8 cellular contexts compared by ENCODE assay signal in the genomic region with DNA sequence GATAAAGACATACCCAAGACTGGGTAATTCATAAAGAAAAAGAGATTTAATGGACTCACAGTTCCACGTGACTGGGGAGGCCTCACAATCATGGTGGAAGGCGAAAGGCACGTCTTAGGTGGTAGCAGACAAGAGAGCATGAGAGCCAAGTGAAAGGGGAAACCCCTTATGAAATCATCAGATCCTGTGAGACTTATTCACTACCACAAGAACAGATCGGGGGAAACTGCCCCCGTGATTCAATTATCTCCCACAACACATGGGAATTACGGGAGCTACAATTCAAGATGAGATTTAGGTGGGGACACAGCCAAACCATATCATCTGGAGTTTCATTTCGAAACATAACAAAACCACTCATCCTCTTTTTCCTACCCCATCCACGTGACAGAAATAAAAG.
DNase-seq lines count a peak whose midpoint lies in the region; ATAC-seq and TF ChIP-seq lines count a peak whose summit lies in the region.
"Not testable (repeated sequence)": the region's sequence is repeated elsewhere in the genome, so short reads cannot be mapped to it uniquely, and the experiment has no call there.

No MANE protein-coding gene starts in this region.

- not testable (repeated sequence) for H3K4me3 Mint-ChIP-seq in activated CD4-positive, alpha-beta memory T cell treated with anti-CD3 and anti-CD28 coated beads for 36 hours; activated naive CD4-positive, alpha-beta T cell treated with anti-CD3 and anti-CD28 coated beads for 36 hours; MCF 10A (ENCODE audit: unreplicated experiment)

- in situ Hi-C loops in Caki2 (cut with HindIII; ENCODE audit: low pct_unique_long_range_greater_than_20kb, low sequenced_read_pairs), result not testable (repeated sequence)

- peaks cover 17% of the 10 kb centered on the region for H3K4me1 Mint-ChIP-seq in activated CD4-positive, alpha-beta memory T cell treated with anti-CD3 and anti-CD28 coated beads for 36 hours (ENCODE audit: low read depth)
- H3K4me1 Mint-ChIP-seq in activated naive CD4-positive, alpha-beta T cell treated with anti-CD3 and anti-CD28 coated beads for 36 hours (ENCODE audit: low read depth), result peaks cover 23% of the 10 kb centered on the region
- H3K4me1 Mint-ChIP-seq in MCF 10A (ENCODE audit: insufficient read depth, unreplicated experiment), result not testable (repeated sequence)

- not testable (repeated sequence) for TF ChIP-seq CTCF in MCF 10A (IDR thresholded peaks at IDR 0.05; ENCODE audit: unreplicated experiment)

- CTCF ChIA-PET in activated CD4-positive, alpha-beta memory T cell treated with anti-CD3 and anti-CD28 coated beads for 36 hours (lab: Charles Lee), result interaction anchor here (0.6 kb wide), 1 partner anchor 543 kb away, joined by 3 read pairs; no protein-coding TSS in a partner anchor
- CTCF ChIA-PET in activated naive CD4-positive, alpha-beta T cell treated with anti-CD3 and anti-CD28 coated beads for 36 hours (lab: Charles Lee); MCF 10A (lab: Yijun Ruan, JAX): not testable (repeated sequence)

- ATAC-seq in HG02798 (IDR thresholded peaks at IDR 0.05; ENCODE audit: poor library complexity, unreplicated experiment), result peak; percentile 39

- H3K36me3 Mint-ChIP-seq in activated CD4-positive, alpha-beta memory T cell treated with anti-CD3 and anti-CD28 coated beads for 36 hours; activated naive CD4-positive, alpha-beta T cell treated with anti-CD3 and anti-CD28 coated beads for 36 hours (ENCODE audit: low read depth); MCF 10A (ENCODE audit: insufficient read depth, unreplicated experiment): not testable (repeated sequence)

- BruUV-seq in MCF 10A (replicated peaks; lab: Mats Ljungman, UMichigan), result not testable (repeated sequence)

- peaks cover 27% of the 10 kb centered on the region for H3K27me3 Mint-ChIP-seq in activated CD4-positive, alpha-beta memory T cell treated with anti-CD3 and anti-CD28 coated beads for 36 hours
- H3K27me3 Mint-ChIP-seq in activated naive CD4-positive, alpha-beta T cell treated with anti-CD3 and anti-CD28 coated beads for 36 hours (ENCODE audit: low read depth), result peaks cover 28% of the 10 kb centered on the region
- not testable (repeated sequence) for H3K27me3 Mint-ChIP-seq in MCF 10A (ENCODE audit: insufficient read depth, unreplicated experiment)

- H3K9me3 Mint-ChIP-seq in activated CD4-positive, alpha-beta memory T cell treated with anti-CD3 and anti-CD28 coated beads for 36 hours; activated naive CD4-positive, alpha-beta T cell treated with anti-CD3 and anti-CD28 coated beads for 36 hours; MCF 10A (ENCODE audit: unreplicated experiment): not testable (repeated sequence)

- not testable (repeated sequence) for H3K27ac Mint-ChIP-seq in activated CD4-positive, alpha-beta memory T cell treated with anti-CD3 and anti-CD28 coated beads for 36 hours; activated naive CD4-positive, alpha-beta T cell treated with anti-CD3 and anti-CD28 coated beads for 36 hours; MCF 10A (ENCODE audit: low read depth, unreplicated experiment)

- intact Hi-C loops in activated CD4-positive, alpha-beta memory T cell treated with anti-CD3 and anti-CD28 coated beads for 36 hours (cut with micrococcal nuclease); MCF 10A (cut with micrococcal nuclease): not testable (repeated sequence)
- intact Hi-C loops in activated naive CD4-positive, alpha-beta T cell treated with anti-CD3 and anti-CD28 coated beads for 36 hours (cut with micrococcal nuclease), result loop anchor here (1.0 kb wide), 1 partner anchor 33 kb away; no protein-coding TSS in a partner anchor

- POLR2A ChIA-PET in activated CD4-positive, alpha-beta memory T cell treated with anti-CD3 and anti-CD28 coated beads for 36 hours (lab: Charles Lee); MCF 10A (lab: Yijun Ruan, JAX): not testable (repeated sequence)

- DNase-seq in Caki2 (ENCODE audit: low read depth) (peak; percentile 68), RPMI7951 (ENCODE audit: low read depth) (peak; percentile 63), MCF 10A (ENCODE audit: unreplicated experiment) (peak; percentile 13), kidney glomerular epithelial cell (lab: John Stamatoyannopoulos, UW) (peak; percentile 13)
- DNase-seq in activated CD4-positive, alpha-beta memory T cell treated with anti-CD3 and anti-CD28 coated beads for 36 hours, result peak; percentile 56
- DNase-seq in activated naive CD4-positive, alpha-beta T cell treated with anti-CD3 and anti-CD28 coated beads for 36 hours, result peak; percentile 30
- peak; percentile 39 for DNase-seq in stimulated activated CD8-positive, alpha-beta memory T cell treated with anti-CD3 and anti-CD28 coated beads, Interleukin-4, amount 100 ng/mL, for 48 hours

Comparison
In these comparisons a context has a peak if more than half of its experiments do, and no peak if none do; other contexts are left out.
1. Peak in every context shown above with its lines: DNase-seq and ATAC-seq.
2. DNase-seq: peak in every context shown above with its lines; median percentile 68 in Caki2; 63 in RPMI7951; 56 in activated CD4-positive, alpha-beta memory T cell treated with anti-CD3 and anti-CD28 coated beads for 36 hours; 39 in stimulated activated CD8-positive, alpha-beta memory T cell treated with anti-CD3 and anti-CD28 coated beads, Interleukin-4, amount 100 ng/mL, for 48 hours; 30 in activated naive CD4-positive, alpha-beta T cell treated with anti-CD3 and anti-CD28 coated beads for 36 hours; 13 in MCF 10A; 13 in kidney glomerular epithelial cell.